9 cellular contexts compared by ENCODE assay signal in the genomic region with DNA sequence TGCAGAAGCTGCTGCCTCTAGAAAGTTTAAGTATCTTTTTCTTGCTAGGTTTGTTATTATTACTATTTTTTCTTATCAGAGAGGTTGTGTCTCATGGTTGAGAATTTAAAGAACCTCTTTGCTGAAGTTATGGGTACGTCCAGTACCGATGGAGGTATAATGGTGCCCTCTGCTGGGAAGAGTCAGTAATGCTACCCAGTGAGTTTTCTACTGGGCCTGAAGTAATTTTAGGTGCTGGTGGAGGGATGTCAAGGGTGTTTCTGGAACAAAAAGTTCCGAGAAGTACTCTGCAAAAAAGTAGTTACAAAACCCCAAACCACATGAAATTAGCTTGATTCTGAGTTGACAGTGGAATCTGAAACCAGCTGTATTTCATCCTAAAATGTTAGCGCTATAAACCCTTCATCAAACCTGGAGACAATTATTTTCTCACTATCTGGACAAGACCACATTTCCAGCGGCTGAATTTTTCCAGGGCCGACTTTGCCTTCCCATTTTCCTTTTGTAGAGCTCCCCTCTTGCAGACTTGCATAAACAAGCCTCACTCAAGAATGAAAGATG.
A peak's percentile ranks its signal among the peaks of the same experiment; 100 is the strongest.
DNase-seq lines count a peak whose midpoint lies in the region; ATAC-seq and TF ChIP-seq lines count a peak whose summit lies in the region.
"Had no signal": no experiment of that assay in that cellular context is flagged by ENCODE, and none has a peak within 500 bp of the region (broad histone marks: within the 10 kb centered on the region; RNA-seq: fewer than 3 reads in every experiment).

No MANE protein-coding gene starts in this region.

- H3K4me1 ChIP-seq in DOHH2 (ENCODE audit: control insufficient read depth, low read length) (no peaks in the 10 kb centered on the region), neutrophil (ENCODE audit: control insufficient read depth in 1 of 2, insufficient read depth in 1 of 2, low read depth in 1 of 2, low read length in 1 of 2) (no peaks in the 10 kb centered on the region)

- H3F3A ChIP-seq in DOHH2 (ENCODE audit: control insufficient read depth, insufficient read depth), result no peaks in the 10 kb centered on the region

- no peak overlapping the region for H3K27ac Mint-ChIP-seq in activated CD4-positive, alpha-beta T cell treated with anti-CD3 and anti-CD28 coated beads, Interleukin-2, amount 10 ng/mL, durations not matched to agents 7 days and 5 days
- H3K27ac Mint-ChIP-seq: activated naive CD4-positive, alpha-beta T cell treated with anti-CD3 and anti-CD28 coated beads, Interleukin-2, amount 50 U/mL, for 72 hours had no signal

- H3K4me2 ChIP-seq in DOHH2 (ENCODE audit: low read length), result no peak overlapping the region

- H3K4me1 Mint-ChIP-seq in activated CD4-positive, alpha-beta T cell treated with anti-CD3 and anti-CD28 coated beads, Interleukin-2, amount 10 ng/mL, durations not matched to agents 7 days and 5 days, result no peaks in the 10 kb centered on the region

- TF ChIP-seq CTCF in DOHH2 (IDR thresholded peaks at IDR 0.05; ENCODE audit: low read depth, low read length, poor library complexity, severe bottlenecking), result peak; percentile 54
- TF ChIP-seq CTCF in neutrophil (IDR thresholded peaks at IDR 0.05), result peak; percentile 60

- no peaks in the 10 kb centered on the region for H3K27me3 Mint-ChIP-seq in activated CD4-positive, alpha-beta T cell treated with anti-CD3 and anti-CD28 coated beads, Interleukin-2, amount 10 ng/mL, durations not matched to agents 7 days and 5 days

- no peaks in the 10 kb centered on the region for H3K79me2 ChIP-seq in DOHH2 (ENCODE audit: control insufficient read depth, low read length)

- H3K36me3 ChIP-seq in DOHH2 (ENCODE audit: control insufficient read depth, low read length) (no peaks in the 10 kb centered on the region), neutrophil (no peaks in the 10 kb centered on the region)

- H4K20me1 ChIP-seq in DOHH2 (ENCODE audit: control insufficient read depth, insufficient read depth, low read depth, low read length), result no peaks in the 10 kb centered on the region

- POLR2A ChIA-PET in activated CD4-positive, alpha-beta T cell treated with anti-CD3 and anti-CD28 coated beads, Interleukin-2, amount 10 ng/mL, durations not matched to agents 7 days and 5 days (lab: Charles Lee), result no interaction called here

- ATAC-seq in GM19438 (IDR thresholded peaks at IDR 0.05; ENCODE audit: low read depth, unreplicated experiment) (peak; percentile 77), HG03565 (IDR thresholded peaks at IDR 0.05; ENCODE audit: unreplicated experiment) (no peak)
- ATAC-seq: activated naive CD4-positive, alpha-beta T cell treated with anti-CD3 and anti-CD28 coated beads, Interleukin-2, amount 50 U/mL, for 72 hours had no signal

- H3K4me3 Mint-ChIP-seq in activated CD4-positive, alpha-beta T cell treated with anti-CD3 and anti-CD28 coated beads, Interleukin-2, amount 10 ng/mL, durations not matched to agents 7 days and 5 days, result no peak overlapping the region

- no peaks in the 10 kb centered on the region for H3K9me2 ChIP-seq in DOHH2 (replicated peaks; ENCODE audit: control insufficient read depth, low read length)

- H3K27me3 ChIP-seq in DOHH2 (ENCODE audit: control insufficient read depth, low read length) (no peaks in the 10 kb centered on the region), neutrophil (no peaks in the 10 kb centered on the region)

- H3K4me3 ChIP-seq in DOHH2 (ENCODE audit: low read length) (no peak overlapping the region), neutrophil (ENCODE audit: low read depth in 1 of 2, low read length in 1 of 2) (no peak overlapping the region)

- no peaks in the 10 kb centered on the region for H3K9me3 Mint-ChIP-seq in activated CD4-positive, alpha-beta T cell treated with anti-CD3 and anti-CD28 coated beads, Interleukin-2, amount 10 ng/mL, durations not matched to agents 7 days and 5 days
- H3K9me3 Mint-ChIP-seq: activated naive CD4-positive, alpha-beta T cell treated with anti-CD3 and anti-CD28 coated beads, Interleukin-2, amount 50 U/mL, for 72 hours had no signal

- H3K9me3 ChIP-seq in DOHH2 (ENCODE audit: control insufficient read depth, insufficient read depth, low read length) (no peaks in the 10 kb centered on the region), neutrophil (no peaks in the 10 kb centered on the region)

- no peaks in the 10 kb centered on the region for H3K36me3 Mint-ChIP-seq in activated CD4-positive, alpha-beta T cell treated with anti-CD3 and anti-CD28 coated beads, Interleukin-2, amount 10 ng/mL, durations not matched to agents 7 days and 5 days (ENCODE audit: low read depth)
- H3K36me3 Mint-ChIP-seq: activated naive CD4-positive, alpha-beta T cell treated with anti-CD3 and anti-CD28 coated beads, Interleukin-2, amount 50 U/mL, for 72 hours had no signal

- H3K27ac ChIP-seq in DOHH2 (ENCODE audit: low read depth, low read length), result no peak overlapping the region
- H3K27ac ChIP-seq in neutrophil, result no peak overlapping the region

- DNase-seq in NCI-H1105 (lab: John Stamatoyannopoulos, UW) (peak; percentile 0), fibroblast of gingiva (ENCODE audit: low read depth) (peak; percentile 81), 8988T (no peak)
- DNase-seq in activated CD4-positive, alpha-beta T cell treated with anti-CD3 and anti-CD28 coated beads, Interleukin-2, amount 10 ng/mL, durations not matched to agents 7 days and 5 days, result peak; percentile 24

- CTCF ChIA-PET in activated CD4-positive, alpha-beta T cell treated with anti-CD3 and anti-CD28 coated beads, Interleukin-2, amount 10 ng/mL, durations not matched to agents 7 days and 5 days (lab: Charles Lee), result interaction anchor here (1.0 kb wide), 1 partner anchor 499 kb away, joined by 4 read pairs; no protein-coding TSS in a partner anchor
